Comparison of ENCODE assay signal across 16 cellular contexts in the genomic region with DNA sequence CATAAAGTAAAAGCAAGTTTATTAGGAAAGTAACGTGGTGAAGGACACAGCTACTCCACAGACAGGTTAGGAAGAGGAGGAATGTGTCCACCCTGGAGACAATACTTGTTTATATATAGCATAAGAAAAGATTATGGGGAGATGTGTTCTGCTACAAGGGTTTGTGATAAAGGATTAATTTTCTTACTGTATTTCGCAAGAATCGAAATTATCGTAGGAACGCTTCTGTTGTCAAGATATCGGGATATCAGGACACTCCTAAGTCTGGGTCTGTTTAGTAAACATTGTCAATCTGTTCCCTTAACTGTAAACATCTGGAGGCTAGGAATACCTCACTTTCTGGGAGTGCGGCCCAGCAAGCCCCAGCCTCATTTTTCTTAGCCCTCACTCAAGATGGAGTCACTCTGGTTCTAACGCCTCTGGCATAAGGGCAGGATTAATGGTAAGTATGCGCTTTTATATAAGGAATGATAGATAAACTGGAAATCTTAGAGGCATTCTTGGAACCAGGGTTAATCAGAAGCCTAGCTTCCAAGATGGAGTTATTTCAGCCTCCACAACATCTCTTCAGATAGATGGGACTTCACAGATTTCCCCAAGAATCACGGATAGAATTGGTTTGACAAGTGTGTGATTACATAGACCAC. TPM values are rescaled to one million over a fixed set of nuclear protein-coding genes. Genes with fewer than 3 reads are reported as not detected.
A peak's percentile ranks its signal among the peaks of the same experiment; 100 is the strongest.
DNase-seq lines count a peak whose midpoint lies in the region; ATAC-seq and TF ChIP-seq lines count a peak whose summit lies in the region.
"Had no signal": no experiment of that assay in that cellular context is flagged by ENCODE, and none has a peak within 500 bp of the region (broad histone marks: within the 10 kb centered on the region; RNA-seq: fewer than 3 reads in every experiment).

No MANE protein-coding gene starts in this region.

- TF ChIP-seq CTCF in OCI-LY7 (conservative IDR thresholded peaks at IDR 0.05; ENCODE audit: low read length): no peak

- DNase-seq in activated T-cell treated with anti-CD3 and anti-CD28 coated beads, Interleukin-2, amount 50 U/mL, for 72 hours: no peak
- DNase-seq in activated T-cell treated with anti-CD3 and anti-CD28 coated beads, Interleukin-2, amount 50 U/mL, for 1 hour: no peak
- DNase-seq in OCI-LY7 (ENCODE audit: low spot score): no peak
- no peak for DNase-seq in GM03348 (ENCODE audit: low spot score)
- DNase-seq in left lobe of liver (ENCODE audit: low spot score): no peak
- DNase-seq: kidney, midbrain, NCI-H1694, NCI-H446 treated with DMSO at 0.1 percent for 48 hours, retina, Right ventricle myocardium superior had no signal

- H3K4me3 Mint-ChIP-seq in activated T-cell treated with anti-CD3 and anti-CD28 coated beads, Interleukin-2, amount 50 U/mL, for 72 hours: peak overlapping the region; percentile 62 to 69
- no peak overlapping the region for H3K4me3 Mint-ChIP-seq in stimulated activated memory B cell treated with anti-CD40 and anti-IgM and Interleukin-4, amounts not matched to agents 10 μg/mL and 1 μg/mL and 100 μg/mL, for 72 hours

- no peaks in the 10 kb centered on the region for H3K9me3 Mint-ChIP-seq in activated T-cell treated with anti-CD3 and anti-CD28 coated beads, Interleukin-2, amount 50 U/mL, for 72 hours
- no peaks in the 10 kb centered on the region for H3K9me3 Mint-ChIP-seq in stimulated activated memory B cell treated with anti-CD40 and anti-IgM and Interleukin-4, amounts not matched to agents 10 μg/mL and 1 μg/mL and 100 μg/mL, for 72 hours

- H3K27me3 Mint-ChIP-seq in activated T-cell treated with anti-CD3 and anti-CD28 coated beads, Interleukin-2, amount 50 U/mL, for 72 hours (ENCODE audit: low read depth): no peaks in the 10 kb centered on the region
- H3K27me3 Mint-ChIP-seq in stimulated activated memory B cell treated with anti-CD40 and anti-IgM and Interleukin-4, amounts not matched to agents 10 μg/mL and 1 μg/mL and 100 μg/mL, for 72 hours: no peaks in the 10 kb centered on the region

- peak overlapping the region; percentile 56; the same call in 1 of the 2 replicates for H2AFZ ChIP-seq in OCI-LY7 (ENCODE audit: low read length)

- peak overlapping the region; percentile 79 for H3K27ac Mint-ChIP-seq in activated T-cell treated with anti-CD3 and anti-CD28 coated beads, Interleukin-2, amount 50 U/mL, for 72 hours
- peak overlapping the region; percentile 63 for H3K27ac Mint-ChIP-seq in stimulated activated memory B cell treated with anti-CD40 and anti-IgM and Interleukin-4, amounts not matched to agents 10 μg/mL and 1 μg/mL and 100 μg/mL, for 72 hours

- no peaks in the 10 kb centered on the region for H3K9me2 ChIP-seq in OCI-LY7 (ENCODE audit: insufficient read depth, low read length)

- no peaks in the 10 kb centered on the region for H3K79me2 ChIP-seq in OCI-LY7 (ENCODE audit: insufficient read depth, low read depth, low read length)

- no peaks in the 10 kb centered on the region for H3K36me3 ChIP-seq in OCI-LY7 (ENCODE audit: insufficient read depth, low read length)
- no peaks in the 10 kb centered on the region for H3K36me3 ChIP-seq in esophagus (ENCODE audit: control insufficient read depth in 2 of 2, insufficient read depth in 2 of 2, low read length in 1 of 2)

- H3K9me3 ChIP-seq in OCI-LY7 (ENCODE audit: low read length) (no peaks in the 10 kb centered on the region), esophagus (ENCODE audit: control insufficient read depth in 2 of 2, insufficient read depth in 1 of 2, low read depth in 1 of 2, low read length in 1 of 2) (no peaks in the 10 kb centered on the region)

- POLR2A ChIA-PET in OCI-LY7 (lab: Charles Lee): interaction anchor here (0.6 to 1.4 kb wide), 2 partner anchors 73 to 413 kb away, joined by 3 to 9 read pairs; no protein-coding TSS in a partner anchor

- H3K36me3 Mint-ChIP-seq in activated T-cell treated with anti-CD3 and anti-CD28 coated beads, Interleukin-2, amount 50 U/mL, for 72 hours (ENCODE audit: insufficient read depth in 2 of 2): no peaks in the 10 kb centered on the region
- H3K36me3 Mint-ChIP-seq in stimulated activated memory B cell treated with anti-CD40 and anti-IgM and Interleukin-4, amounts not matched to agents 10 μg/mL and 1 μg/mL and 100 μg/mL, for 72 hours: no peaks in the 10 kb centered on the region

- no peak for ATAC-seq in activated T-cell treated with anti-CD3 and anti-CD28 coated beads, Interleukin-2, amount 50 U/mL, for 72 hours (replicated peaks in 1 of 2)
- ATAC-seq in stimulated activated memory B cell treated with anti-CD40 and anti-IgM and Interleukin-4, amounts not matched to agents 10 μg/mL and 1 μg/mL and 100 μg/mL, for 72 hours: no peak
- ATAC-seq in HG03520 (IDR thresholded peaks at IDR 0.05; ENCODE audit: unreplicated experiment) (no peak), left lobe of liver (no peak)

- H3K27ac ChIP-seq in OCI-LY7 (ENCODE audit: low read depth, low read length, poor library complexity, severe bottlenecking): no peak overlapping the region
- H3K27ac ChIP-seq in esophagus (ENCODE audit: low read depth in 2 of 2, low read length in 1 of 2): peak overlapping the region; percentile 7 to 55

- intact Hi-C loops in OCI-LY7 (cut with micrococcal nuclease; ENCODE audit: unreplicated experiment): no loop called here

- no TSS peak for BruUV-seq in OCI-LY7 (replicated peaks; lab: Mats Ljungman, UMichigan)

- no peaks in the 10 kb centered on the region for H3K27me3 ChIP-seq in esophagus (ENCODE audit: control insufficient read depth in 1 of 2, insufficient read depth in 2 of 2, low read length in 2 of 2)

- peaks cover 14% of the 10 kb centered on the region for H3K4me1 Mint-ChIP-seq in activated T-cell treated with anti-CD3 and anti-CD28 coated beads, Interleukin-2, amount 50 U/mL, for 72 hours (ENCODE audit: low read depth)
- H3K4me1 Mint-ChIP-seq in stimulated activated memory B cell treated with anti-CD40 and anti-IgM and Interleukin-4, amounts not matched to agents 10 μg/mL and 1 μg/mL and 100 μg/mL, for 72 hours: peaks cover 11% of the 10 kb centered on the region

- H3K4me1 ChIP-seq in OCI-LY7 (ENCODE audit: insufficient read depth, low read length, poor library complexity, severe bottlenecking) (peaks cover 13% of the 10 kb centered on the region), esophagus (ENCODE audit: control insufficient read depth in 2 of 2, insufficient read depth in 2 of 2, low read length in 1 of 2) (peaks cover 0 to 6% of the 10 kb centered on the region in 2 donors)

- H4K20me1 ChIP-seq in OCI-LY7 (ENCODE audit: insufficient read depth, low read length): no peaks in the 10 kb centered on the region

- H3K4me3 ChIP-seq in OCI-LY7 (ENCODE audit: low read depth, low read length, poor library complexity, severe bottlenecking) (no peak overlapping the region), esophagus (ENCODE audit: low read depth in 1 of 2, low read length in 2 of 2) (no peak overlapping the region)

- 86 to 90% methylated on average over 10 of the region's 10 CpGs for WGBS in esophagus, 2 donors

- peak overlapping the region; percentile 56 for H3K4me2 ChIP-seq in OCI-LY7 (ENCODE audit: low read length)

- CTCF ChIA-PET in OCI-LY7 (lab: Charles Lee; ENCODE audit: unreplicated experiment): no interaction called here

RNA-seq across cellular contexts. Expression of a gene that starts 30.0 kb away (rescaled TPM):
- under 1 TPM in 1 of 2 donors, not detected in 1; 0.46 TPM for total RNA-seq in activated T-cell treated with anti-CD3 and anti-CD28 coated beads, Interleukin-2, amount 50 U/mL, for 72 hours
- not detected in 2 replicates for total RNA-seq in OCI-LY7 (2014; rRNA removed; shearing (Covaris generic))
- not detected in 2 replicates for total RNA-seq in OCI-LY7 (2022)
- polyA plus RNA-seq in esophagus: under 1 TPM in 1 of 2 donors, not detected in 1; 0.68 TPM
- 0.88 TPM for total RNA-seq in left lobe of liver
- total RNA-seq: cardiac septum, HT1080, kidney, Right ventricle myocardium superior had no signal

RNA-seq across cellular contexts. Expression of a gene that starts 35.2 kb away (rescaled TPM):
- 10 to 100 TPM; 57.2 to 58.6 TPM for total RNA-seq in activated T-cell treated with anti-CD3 and anti-CD28 coated beads, Interleukin-2, amount 50 U/mL, for 72 hours
- total RNA-seq in OCI-LY7 (2014; rRNA removed; shearing (Covaris generic)): 10.9 and 20.3 TPM in 2 replicates
- total RNA-seq in OCI-LY7 (2022) (18.6 and 23.8 TPM in 2 replicates), left lobe of liver (32.9 TPM)
- 10 to 100 TPM; 32.9 to 36.0 TPM for polyA plus RNA-seq in esophagus
